Comparison of ENCODE assay signal across 2 cellular contexts in the genomic region with DNA sequence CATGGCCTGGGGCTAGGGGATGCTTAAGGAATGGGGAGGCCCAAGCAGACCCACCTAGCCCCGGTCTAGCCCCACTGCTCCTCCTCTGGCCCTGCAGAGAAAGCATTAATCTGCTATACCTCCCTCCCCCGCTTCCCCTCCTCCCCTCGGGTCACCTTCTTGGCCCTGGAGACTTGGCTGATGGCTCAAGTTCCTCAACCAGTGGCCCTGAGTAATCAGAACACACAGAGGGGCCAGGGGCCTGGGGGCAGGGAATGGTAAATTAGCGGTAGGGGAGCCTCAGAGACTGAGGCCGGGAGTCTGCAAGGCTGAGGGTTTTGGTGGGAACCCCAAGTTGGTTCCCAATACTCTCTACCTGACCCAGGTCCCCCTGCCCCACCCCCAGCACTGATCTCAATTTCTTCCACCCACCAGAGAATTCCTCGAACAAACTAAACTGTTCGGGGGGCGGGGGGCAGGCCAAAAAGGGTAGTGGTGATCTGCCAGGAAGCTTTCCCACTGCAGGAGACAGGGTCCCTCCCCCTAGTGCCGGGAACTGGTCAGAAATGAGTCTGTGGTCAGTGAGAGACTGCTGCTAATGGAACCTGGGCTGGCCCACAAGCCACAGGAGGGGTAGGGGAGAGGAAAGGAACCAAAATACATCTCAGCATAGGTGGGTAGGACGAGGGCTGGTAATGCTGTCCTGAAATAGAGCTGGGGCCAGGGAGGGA.
TF ChIP-seq lines count a peak whose summit lies in the region.

No MANE protein-coding gene starts in this region.

TF ChIP-seq in HEK293, 187 proteins besides CTCF, POLR2A, EP300 and RAD21:
- TF ChIP-seq KLF16 (tag by site-specific recombination; IDR thresholded peaks at IDR 0.05), result no peak
- TF ChIP-seq ZBTB10 (tag by site-specific recombination; IDR thresholded peaks at IDR 0.05), result no peak
- no peak for TF ChIP-seq ZFP69B (tag by site-specific recombination; IDR thresholded peaks at IDR 0.05)
- TF ChIP-seq SP3 (tag by site-specific recombination; IDR thresholded peaks at IDR 0.05), result no peak
- TF ChIP-seq ZFP41 (tag by site-specific recombination; IDR thresholded peaks at IDR 0.05; ENCODE audit: borderline replicate concordance), result no peak
- TF ChIP-seq, protein P1, sequence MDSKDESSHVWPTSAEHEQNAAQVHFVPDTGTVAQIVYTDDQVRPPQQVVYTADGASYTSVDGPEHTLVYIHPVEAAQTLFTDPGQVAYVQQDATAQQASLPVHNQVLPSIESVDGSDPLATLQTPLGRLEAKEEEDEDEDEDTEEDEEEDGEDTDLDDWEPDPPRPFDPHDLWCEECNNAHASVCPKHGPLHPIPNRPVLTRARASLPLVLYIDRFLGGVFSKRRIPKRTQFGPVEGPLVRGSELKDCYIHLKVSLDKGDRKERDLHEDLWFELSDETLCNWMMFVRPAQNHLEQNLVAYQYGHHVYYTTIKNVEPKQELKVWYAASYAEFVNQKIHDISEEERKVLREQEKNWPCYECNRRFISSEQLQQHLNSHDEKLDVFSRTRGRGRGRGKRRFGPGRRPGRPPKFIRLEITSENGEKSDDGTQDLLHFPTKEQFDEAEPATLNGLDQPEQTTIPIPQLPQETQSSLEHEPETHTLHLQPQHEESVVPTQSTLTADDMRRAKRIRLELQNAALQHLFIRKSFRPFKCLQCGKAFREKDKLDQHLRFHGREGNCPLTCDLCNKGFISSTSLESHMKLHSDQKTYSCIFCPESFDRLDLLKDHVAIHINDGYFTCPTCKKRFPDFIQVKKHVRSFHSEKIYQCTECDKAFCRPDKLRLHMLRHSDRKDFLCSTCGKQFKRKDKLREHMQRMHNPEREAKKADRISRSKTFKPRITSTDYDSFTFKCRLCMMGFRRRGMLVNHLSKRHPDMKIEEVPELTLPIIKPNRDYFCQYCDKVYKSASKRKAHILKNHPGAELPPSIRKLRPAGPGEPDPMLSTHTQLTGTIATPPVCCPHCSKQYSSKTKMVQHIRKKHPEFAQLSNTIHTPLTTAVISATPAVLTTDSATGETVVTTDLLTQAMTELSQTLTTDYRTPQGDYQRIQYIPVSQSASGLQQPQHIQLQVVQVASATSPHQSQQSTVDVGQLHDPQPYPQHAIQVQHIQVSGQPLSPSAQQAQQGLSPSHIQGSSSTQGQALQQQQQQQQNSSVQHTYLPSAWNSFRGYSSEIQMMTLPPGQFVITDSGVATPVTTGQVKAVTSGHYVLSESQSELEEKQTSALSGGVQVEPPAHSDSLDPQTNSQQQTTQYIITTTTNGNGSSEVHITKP (tag by site-specific recombination; IDR thresholded peaks at IDR 0.05), result peak; percentile 49; the same call in 1 of the 2 replicates

TF ChIP-seq in K562, 482 proteins besides CTCF, POLR2A, EP300 and RAD21:
- TF ChIP-seq, protein P2, sequence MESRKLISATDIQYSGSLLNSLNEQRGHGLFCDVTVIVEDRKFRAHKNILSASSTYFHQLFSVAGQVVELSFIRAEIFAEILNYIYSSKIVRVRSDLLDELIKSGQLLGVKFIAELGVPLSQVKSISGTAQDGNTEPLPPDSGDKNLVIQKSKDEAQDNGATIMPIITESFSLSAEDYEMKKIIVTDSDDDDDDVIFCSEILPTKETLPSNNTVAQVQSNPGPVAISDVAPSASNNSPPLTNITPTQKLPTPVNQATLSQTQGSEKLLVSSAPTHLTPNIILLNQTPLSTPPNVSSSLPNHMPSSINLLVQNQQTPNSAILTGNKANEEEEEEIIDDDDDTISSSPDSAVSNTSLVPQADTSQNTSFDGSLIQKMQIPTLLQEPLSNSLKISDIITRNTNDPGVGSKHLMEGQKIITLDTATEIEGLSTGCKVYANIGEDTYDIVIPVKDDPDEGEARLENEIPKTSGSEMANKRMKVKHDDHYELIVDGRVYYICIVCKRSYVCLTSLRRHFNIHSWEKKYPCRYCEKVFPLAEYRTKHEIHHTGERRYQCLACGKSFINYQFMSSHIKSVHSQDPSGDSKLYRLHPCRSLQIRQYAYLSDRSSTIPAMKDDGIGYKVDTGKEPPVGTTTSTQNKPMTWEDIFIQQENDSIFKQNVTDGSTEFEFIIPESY (CRISPR knock-in tag; IDR thresholded peaks at IDR 0.05), result no peak
- TF ChIP-seq, protein P1 (IDR thresholded peaks at IDR 0.05; ENCODE audit: partially characterized antibody), result peak; percentile 48
- TF ChIP-seq EGR1 (conservative IDR thresholded peaks at IDR 0.05), result peak; percentile 58
- TF ChIP-seq ESRRA (IDR thresholded peaks at IDR 0.05; ENCODE audit: borderline replicate concordance, low read depth), result peak; percentile 38; the same call in 1 of the 2 replicates
- TF ChIP-seq HMG20B (CRISPR knock-in tag; IDR thresholded peaks at IDR 0.05), result no peak
- no peak for TF ChIP-seq MCM5 (IDR thresholded peaks at IDR 0.05; ENCODE audit: low read depth)
- TF ChIP-seq HNRNPH1 (optimal IDR thresholded peaks at IDR 0.05; ENCODE audit: low read depth, low read length), result no peak
- no peak for TF ChIP-seq HDAC6 (IDR thresholded peaks at IDR 0.05; ENCODE audit: low read depth, low read length)
